ENCODE assay signal across 18 cellular contexts in the genomic region with DNA sequence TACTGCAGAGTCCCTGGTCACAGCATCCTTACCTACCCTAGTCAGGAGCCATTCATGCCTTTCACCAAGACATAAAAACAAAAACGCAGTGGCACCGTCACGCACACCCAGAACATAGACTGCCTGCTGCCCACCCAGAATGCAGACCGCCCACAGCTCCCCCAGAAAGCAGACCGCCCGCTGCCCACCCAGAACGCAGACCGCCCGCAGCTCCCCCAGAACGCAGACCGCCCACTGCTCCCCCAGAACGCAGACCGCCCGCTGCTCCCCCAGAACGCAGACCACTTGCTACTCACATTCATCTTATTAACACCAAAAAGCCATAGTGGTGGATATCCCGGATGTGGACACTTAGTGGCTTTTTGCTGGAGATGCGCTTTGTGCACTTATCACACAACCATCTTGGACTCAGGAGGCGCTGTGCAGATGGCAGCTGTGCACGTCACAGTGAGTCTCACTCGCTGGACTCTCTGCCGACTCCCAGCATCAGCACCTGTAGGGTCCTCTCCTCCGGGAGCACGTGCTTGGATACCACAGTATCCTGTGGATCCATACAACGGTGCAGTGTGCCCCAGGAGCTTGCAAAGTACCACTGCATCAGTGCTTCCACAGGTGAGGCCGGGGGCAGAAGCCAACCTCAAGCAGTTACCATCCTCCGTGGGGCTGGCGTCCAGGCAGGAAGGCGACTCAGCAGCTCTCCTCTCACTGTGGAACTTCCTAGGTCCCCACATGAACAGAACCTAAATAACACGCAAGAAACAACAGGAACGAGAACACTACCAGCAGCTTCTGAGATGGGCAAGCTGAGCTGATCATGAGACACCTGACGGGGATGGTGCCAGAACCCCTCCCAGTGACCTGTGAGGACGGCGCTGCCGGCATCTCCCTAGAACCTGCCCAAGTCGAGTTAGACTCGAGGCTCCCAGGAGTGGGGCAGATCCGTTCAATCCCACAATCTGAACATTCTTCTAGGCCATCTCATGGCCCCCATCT.
DNase-seq lines count a peak whose midpoint lies in the region; ATAC-seq and TF ChIP-seq lines count a peak whose summit lies in the region.
"Had no signal": no experiment of that assay in that cellular context is flagged by ENCODE, and none has a peak within 500 bp of the region (broad histone marks: within the 10 kb centered on the region; RNA-seq: fewer than 3 reads in every experiment).

No MANE protein-coding gene starts in this region.

- no peak overlapping the region for H3K27ac ChIP-seq in upper lobe of right lung
- H3K27ac ChIP-seq: SK-N-MC had no signal

- no peaks in the 10 kb centered on the region for H3K9me3 Mint-ChIP-seq in activated naive CD8-positive, alpha-beta T cell treated with anti-CD3 and anti-CD28 coated beads, Interleukin-2, amount 10 ng/mL, durations not matched to agents 7 days and 5 days
- no peaks in the 10 kb centered on the region for H3K9me3 Mint-ChIP-seq in activated naive CD8-positive, alpha-beta T cell treated with anti-CD3 and anti-CD28 coated beads, Interleukin-2, amount 50 U/mL, for 24 hours
- H3K9me3 Mint-ChIP-seq in brain, result peaks cover 0 to 2% (median 0%) of the 10 kb centered on the region in 5 experiments

- ATAC-seq in activated naive CD8-positive, alpha-beta T cell treated with anti-CD3 and anti-CD28 coated beads, Interleukin-2, amount 10 ng/mL, durations not matched to agents 7 days and 5 days (ENCODE audit: low read depth), result no peak
- no peak for ATAC-seq in activated naive CD8-positive, alpha-beta T cell treated with anti-CD3 and anti-CD28 coated beads, Interleukin-2, amount 50 U/mL, for 24 hours
- no peak for ATAC-seq in upper lobe of right lung
- no peak for ATAC-seq in GM21528 (IDR thresholded peaks at IDR 0.05; ENCODE audit: low FRiP score, unreplicated experiment)
- ATAC-seq: PC-3 had no signal

- no peak overlapping the region for H3K4me3 Mint-ChIP-seq in activated naive CD8-positive, alpha-beta T cell treated with anti-CD3 and anti-CD28 coated beads, Interleukin-2, amount 10 ng/mL, durations not matched to agents 7 days and 5 days
- no peak overlapping the region for H3K4me3 Mint-ChIP-seq in activated naive CD8-positive, alpha-beta T cell treated with anti-CD3 and anti-CD28 coated beads, Interleukin-2, amount 50 U/mL, for 24 hours
- no peak overlapping the region for H3K4me3 Mint-ChIP-seq in brain
- H3K4me3 Mint-ChIP-seq: CD14-positive monocyte had no signal

- DNase-seq in activated naive CD8-positive, alpha-beta T cell treated with anti-CD3 and anti-CD28 coated beads, Interleukin-2, amount 10 ng/mL, durations not matched to agents 7 days and 5 days, result peak; percentile 4
- DNase-seq in activated naive CD8-positive, alpha-beta T cell treated with anti-CD3 and anti-CD28 coated beads, Interleukin-2, amount 50 U/mL, for 24 hours, result no peak
- peak; percentile 49 for DNase-seq in mesenteric fat pad (ENCODE audit: low spot score)
- DNase-seq in upper lobe of right lung, result peak; percentile 42
- DNase-seq in DMS53 (lab: John Stamatoyannopoulos, UW), result no peak
- DNase-seq: GF-D8, Kasumi-1, NCI-H1694, NCI-H2171, NCI-H345, NCI-H524, NCI-H774, PC-3, SHP77 had no signal

- no peaks in the 10 kb centered on the region for H3K4me1 Mint-ChIP-seq in activated naive CD8-positive, alpha-beta T cell treated with anti-CD3 and anti-CD28 coated beads, Interleukin-2, amount 10 ng/mL, durations not matched to agents 7 days and 5 days
- no peaks in the 10 kb centered on the region for H3K4me1 Mint-ChIP-seq in activated naive CD8-positive, alpha-beta T cell treated with anti-CD3 and anti-CD28 coated beads, Interleukin-2, amount 50 U/mL, for 24 hours
- peaks cover 81% of the 10 kb centered on the region for H3K4me1 Mint-ChIP-seq in brain
- H3K4me1 Mint-ChIP-seq: CD14-positive monocyte had no signal

- no peaks in the 10 kb centered on the region for H3K4me1 ChIP-seq in upper lobe of right lung

- TF ChIP-seq CTCF in brain (conservative IDR thresholded peaks at IDR 0.05) (no peak), upper lobe of right lung (IDR thresholded peaks at IDR 0.05) (no peak)

- H3K27me3 Mint-ChIP-seq in activated naive CD8-positive, alpha-beta T cell treated with anti-CD3 and anti-CD28 coated beads, Interleukin-2, amount 10 ng/mL, durations not matched to agents 7 days and 5 days, result peaks cover 3% of the 10 kb centered on the region
- H3K27me3 Mint-ChIP-seq in activated naive CD8-positive, alpha-beta T cell treated with anti-CD3 and anti-CD28 coated beads, Interleukin-2, amount 50 U/mL, for 24 hours, result peaks cover 5% of the 10 kb centered on the region
- no peaks in the 10 kb centered on the region for H3K27me3 Mint-ChIP-seq in brain

- POLR2A ChIA-PET in activated naive CD8-positive, alpha-beta T cell treated with anti-CD3 and anti-CD28 coated beads, Interleukin-2, amount 10 ng/mL, durations not matched to agents 7 days and 5 days (lab: Charles Lee), result no interaction called here

- H3K36me3 Mint-ChIP-seq in activated naive CD8-positive, alpha-beta T cell treated with anti-CD3 and anti-CD28 coated beads, Interleukin-2, amount 10 ng/mL, durations not matched to agents 7 days and 5 days, result no peaks in the 10 kb centered on the region
- no peaks in the 10 kb centered on the region for H3K36me3 Mint-ChIP-seq in activated naive CD8-positive, alpha-beta T cell treated with anti-CD3 and anti-CD28 coated beads, Interleukin-2, amount 50 U/mL, for 24 hours (ENCODE audit: low read depth)
- H3K36me3 Mint-ChIP-seq in brain, result peaks cover 40% of the 10 kb centered on the region
- H3K36me3 Mint-ChIP-seq: CD14-positive monocyte had no signal

- no peaks in the 10 kb centered on the region for H3K27me3 ChIP-seq in upper lobe of right lung

- H3K9me3 ChIP-seq in upper lobe of right lung, result no peaks in the 10 kb centered on the region

- no peak overlapping the region for H3K27ac Mint-ChIP-seq in activated naive CD8-positive, alpha-beta T cell treated with anti-CD3 and anti-CD28 coated beads, Interleukin-2, amount 10 ng/mL, durations not matched to agents 7 days and 5 days
- H3K27ac Mint-ChIP-seq in activated naive CD8-positive, alpha-beta T cell treated with anti-CD3 and anti-CD28 coated beads, Interleukin-2, amount 50 U/mL, for 24 hours, result no peak overlapping the region
- H3K27ac Mint-ChIP-seq in brain, result peak overlapping the region in 4 of 5 experiments; percentile 36 to 86 (median 52)

- no peaks in the 10 kb centered on the region for H3K36me3 ChIP-seq in upper lobe of right lung

- intact Hi-C loops in upper lobe of right lung (cut with DNase I), result no loop called here

- H3K4me3 ChIP-seq in upper lobe of right lung, result no peak overlapping the region
- H3K4me3 ChIP-seq: SK-N-MC had no signal

Comparison
In these comparisons a context has a peak if more than half of its experiments do, and no peak if none do; other contexts are left out.
1. DNase-seq: peak in activated naive CD8-positive, alpha-beta T cell treated with anti-CD3 and anti-CD28 coated beads, Interleukin-2, amount 10 ng/mL, durations not matched to agents 7 days and 5 days (single experiment), mesenteric fat pad (single experiment) and upper lobe of right lung (single experiment); none in activated naive CD8-positive, alpha-beta T cell treated with anti-CD3 and anti-CD28 coated beads, Interleukin-2, amount 50 U/mL, for 24 hours (single experiment) and DMS53 (single experiment).
2. H3K27ac Mint-ChIP-seq: peak in brain (4 of 5); none in activated naive CD8-positive, alpha-beta T cell treated with anti-CD3 and anti-CD28 coated beads, Interleukin-2, amount 10 ng/mL, durations not matched to agents 7 days and 5 days (single experiment) and activated naive CD8-positive, alpha-beta T cell treated with anti-CD3 and anti-CD28 coated beads, Interleukin-2, amount 50 U/mL, for 24 hours (single experiment).